Comparison of ENCODE assay signal across 15 cellular contexts in the genomic region with DNA sequence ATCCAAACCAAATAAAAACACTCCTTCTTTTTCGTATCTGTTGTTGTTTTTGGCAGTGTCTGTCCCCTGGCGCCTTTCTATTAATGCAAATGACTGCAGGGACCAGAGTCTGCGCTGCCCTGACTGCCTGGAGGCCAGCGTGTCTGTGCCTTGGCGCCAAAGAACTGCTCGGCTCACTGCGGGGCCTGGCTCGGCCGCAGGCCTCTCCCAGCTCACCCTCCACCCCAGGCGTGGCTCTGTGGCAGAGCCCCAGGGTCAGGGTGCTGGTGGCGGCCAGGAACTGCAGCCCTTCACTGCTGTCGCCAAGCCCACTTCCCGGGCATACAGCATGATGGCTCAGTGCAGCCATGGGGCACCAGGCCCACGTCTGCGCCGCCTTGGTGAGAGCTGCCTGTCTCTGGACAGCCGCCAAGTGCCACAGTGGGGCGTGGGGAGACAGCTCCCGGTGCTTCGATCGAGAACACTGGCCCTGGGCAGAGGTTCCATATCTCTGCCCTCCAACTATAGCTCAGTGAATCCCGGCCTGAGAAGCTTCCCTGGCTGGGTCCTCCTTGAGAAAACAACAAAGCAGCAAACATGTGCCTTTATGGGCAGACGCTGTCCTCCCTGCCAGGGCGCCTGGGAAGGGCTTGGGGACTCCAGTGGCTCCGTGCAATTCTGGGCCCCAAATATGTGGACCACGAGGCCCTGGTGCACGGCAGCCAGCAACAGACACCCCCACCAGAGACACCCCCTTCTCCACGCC. TPM values are rescaled to one million over a fixed set of nuclear protein-coding genes. Genes with fewer than 3 reads are reported as not detected.
DNase-seq lines count a peak whose midpoint lies in the region; ATAC-seq and TF ChIP-seq lines count a peak whose summit lies in the region.
"Had no signal": no experiment of that assay in that cellular context is flagged by ENCODE, and none has a peak within 500 bp of the region (broad histone marks: within the 10 kb centered on the region; RNA-seq: fewer than 3 reads in every experiment).

No MANE protein-coding gene starts in this region.

- TF ChIP-seq EP300 in ovary (IDR thresholded peaks at IDR 0.05), result no peak

- peaks cover 98% of the 10 kb centered on the region for H3K79me2 ChIP-seq in PC-3 (ENCODE audit: low read length)

- H3F3A ChIP-seq in PC-3 (ENCODE audit: low read length, unreplicated experiment), result peaks cover 12% of the 10 kb centered on the region

- no peaks in the 10 kb centered on the region for H3K9me2 ChIP-seq in PC-3 (replicated peaks; ENCODE audit: low read length)

- TF ChIP-seq CTCF in BE2C (IDR thresholded peaks at IDR 0.05; ENCODE audit: low read depth, low read length) (peak; percentile 21; the same call in 1 of the 2 replicates), PC-3 (conservative IDR thresholded peaks at IDR 0.05; ENCODE audit: low read depth, low read length) (no peak), ovary (IDR thresholded peaks at IDR 0.05) (no peak)

- H3K9me3 ChIP-seq in BE2C (no peaks in the 10 kb centered on the region), PC-3 (ENCODE audit: low read length) (no peaks in the 10 kb centered on the region), ovary (no peaks in the 10 kb centered on the region)
- H3K9me3 ChIP-seq: BLaER1, SJSA1 had no signal

- H3K4me3 ChIP-seq in BE2C (ENCODE audit: low read depth, low read length) (no peak overlapping the region), PC-3 (ENCODE audit: low read length) (peak overlapping the region; percentile 6; the same call in 1 of the 2 replicates), ovary (no peak overlapping the region)
- H3K4me3 ChIP-seq: BLaER1, SJSA1 had no signal

- intact Hi-C loops in PC-3 (cut with micrococcal nuclease) (no loop called here), ovary (cut with DNase I) (loop anchor here in 2 of 4 donors (10.0 kb wide), 1 partner anchor 396 kb away; no protein-coding TSS in a partner anchor)

- ATAC-seq in PC-3, result peak; percentile 32

- no TSS peak for BruUV-seq in PC-3 (replicated peaks; lab: Mats Ljungman, UMichigan)

- peaks cover 20% of the 10 kb centered on the region for H4K20me1 ChIP-seq in PC-3 (ENCODE audit: low read length)

- CTCF ChIA-PET in PC-3 (lab: Charles Lee), result interaction anchor here (0.6 to 0.9 kb wide), 2 partner anchors 12 to 744 kb away, joined by 3 read pairs; no protein-coding TSS in a partner anchor

- peaks cover 34% of the 10 kb centered on the region for H3K36me3 ChIP-seq in BE2C
- H3K36me3 ChIP-seq in PC-3 (ENCODE audit: low read depth, low read length), result peaks cover 61% of the 10 kb centered on the region
- H3K36me3 ChIP-seq in ovary, result no peaks in the 10 kb centered on the region

- H3K27me3 ChIP-seq in BE2C, result no peaks in the 10 kb centered on the region
- no peaks in the 10 kb centered on the region for H3K27me3 ChIP-seq in PC-3 (ENCODE audit: low read length)
- no peaks in the 10 kb centered on the region for H3K27me3 ChIP-seq in ovary
- H3K27me3 ChIP-seq: BLaER1, SJSA1 had no signal

- peak overlapping the region; percentile 46 for H3K4me2 ChIP-seq in PC-3 (ENCODE audit: low read length)
- H3K4me2 ChIP-seq: BLaER1 had no signal

- H3K9ac ChIP-seq in PC-3 (ENCODE audit: low read length), result peak overlapping the region; percentile 12
- H3K9ac ChIP-seq: BLaER1 had no signal

- POLR2A ChIA-PET in PC-3 (lab: Charles Lee; ENCODE audit: unreplicated experiment), result interaction anchor here (0.9 kb wide), 1 partner anchor 28 kb away, joined by 3 read pairs; no protein-coding TSS in a partner anchor

- peak overlapping the region; percentile 91 for H3K27ac ChIP-seq in PC-3 (ENCODE audit: low read length)
- no peak overlapping the region for H3K27ac ChIP-seq in ovary
- H3K27ac ChIP-seq: BLaER1, SJSA1 had no signal

- H3K4me1 ChIP-seq in BE2C (peaks cover 5% of the 10 kb centered on the region; the same call in 1 of the 2 replicates), PC-3 (ENCODE audit: insufficient read depth, low read length) (peaks cover 56% of the 10 kb centered on the region), ovary (ENCODE audit: insufficient read depth) (peaks cover 2% of the 10 kb centered on the region)
- H3K4me1 ChIP-seq: BLaER1, SJSA1 had no signal

- no peak overlapping the region for H2AFZ ChIP-seq in PC-3 (ENCODE audit: low read length)

- 70 to 78% (median 70%) methylated on average over 28 of the region's 28 CpGs for WGBS in ovary, 3 donors

- TF ChIP-seq POLR2A in ovary (IDR thresholded peaks at IDR 0.05), result no peak

- DNase-seq in BE2C, result peak; percentile 81
- peak; percentile 66 for DNase-seq in PC-3
- DNase-seq in germinal center (ENCODE audit: low spot score), result peak; percentile 1
- DNase-seq in ovary, result peak in 4 of 5 donors; percentile 10 to 43 (median 39)
- DNase-seq in kidney glomerular epithelial cell (lab: John Stamatoyannopoulos, UW), result no peak
- DNase-seq in HuH-7 (ENCODE audit: low spot score), result no peak
- DNase-seq in H4 (ENCODE audit: low spot score), result no peak
- DNase-seq in SK-N-DZ (ENCODE audit: low spot score), result no peak
- DNase-seq: activated CD4-positive, alpha-beta T cell treated with anti-CD3 and anti-CD28 coated beads for 4 hours; activated naive CD4-positive, alpha-beta T cell; H9; KG1; NCI-H510A treated with DMSO at 0.1 percent for 48 hours had no signal

RNA-seq across cellular contexts. Expression of a gene that starts 11.1 kb away (rescaled TPM):
- polyA plus RNA-seq in BE2C (2012; ENCODE audit: insufficient read depth, insufficient read length, low read depth), result 99.6 TPM
- total RNA-seq in PC-3 (2014; rRNA removed), result 191 and 220 TPM in 2 replicates
- total RNA-seq in ovary, result 10 to 100 TPM; 20.4 to 48.8 (median 34.3) TPM
- polyA plus RNA-seq in ovary, result 10 to 100 TPM; 18.6 to 33.8 TPM
- total RNA-seq in H4 (2014; rRNA removed; shearing (Covaris generic)), result 56.9 and 59.0 TPM in 2 replicates
- 37.9 and 56.5 TPM in 2 replicates for polyA plus RNA-seq in SK-N-DZ (2014; cell fraction: cytosol; rRNA removed)
- 15.8 and 20.8 TPM in 2 replicates for polyA plus RNA-seq in SK-N-DZ (2014; cell fraction: nucleus; rRNA removed)

RNA-seq across cellular contexts. Expression of a gene that starts 18.8 kb away (rescaled TPM):
- 544 TPM for polyA plus RNA-seq in BE2C (2012; ENCODE audit: insufficient read depth, insufficient read length, low read depth)
- total RNA-seq in PC-3 (2014; rRNA removed) (72.4 and 121 TPM in 2 replicates), ovary (100 to 1,000 TPM; 191 to 584 (median 250) TPM)
- polyA plus RNA-seq in ovary, result 100 to 1,000 TPM; 214 to 251 TPM
- total RNA-seq in H4 (2014; rRNA removed; shearing (Covaris generic)), result 742 and 897 TPM in 2 replicates
- 32.5 and 46.0 TPM in 2 replicates for polyA plus RNA-seq in SK-N-DZ (2014; cell fraction: cytosol; rRNA removed)
- 37.6 and 66.3 TPM in 2 replicates for polyA plus RNA-seq in SK-N-DZ (2014; cell fraction: nucleus; rRNA removed)

RNA-seq across cellular contexts. Expression of a gene that starts 25.5 kb away (rescaled TPM):
- 11.1 TPM for polyA plus RNA-seq in BE2C (2012; ENCODE audit: insufficient read depth, insufficient read length, low read depth)
- total RNA-seq in PC-3 (2014; rRNA removed) (18.6 and 21.0 TPM in 2 replicates), ovary (10 to 100 TPM; 41.1 to 85.9 (median 53.5) TPM)
- 10 to 100 TPM; 17.9 to 69.4 TPM for polyA plus RNA-seq in ovary
- 0.56 and 2.6 TPM in 2 replicates for total RNA-seq in H4 (2014; rRNA removed; shearing (Covaris generic))
- polyA plus RNA-seq in SK-N-DZ (2014; cell fraction: cytosol; rRNA removed), result 0.12 TPM in 1 of 2 replicates, not detected in the other
- polyA plus RNA-seq in SK-N-DZ (2014; cell fraction: nucleus; rRNA removed), result not detected in 2 replicates

Comparison
In these comparisons a context has a peak if more than half of its experiments do, and no peak if none do; other contexts are left out.
1. DNase-seq: peak in BE2C (single experiment), PC-3 (single experiment), germinal center (single experiment) and ovary (4 of 5); none in kidney glomerular epithelial cell (single experiment), HuH-7 (single experiment), H4 (single experiment) and SK-N-DZ (single experiment).